ENCODE assay signal across 26 cellular contexts in genomic region chr15:58003810-58004209, GRCh38.
"Had no signal": no experiment of that assay in that cellular context is flagged by ENCODE, and none has a peak within 500 bp of the region (broad histone marks: within the 10 kb centered on the region; RNA-seq: fewer than 3 reads in every experiment).

No MANE protein-coding gene starts in this region.

- H3K27me3 ChIP-seq: ovary, stomach, thyroid gland, upper lobe of left lung, vagina had no signal

- H3K9ac ChIP-seq: parathyroid adenoma had no signal

- H3K79me2 ChIP-seq: parathyroid adenoma had no signal

- H2AFZ ChIP-seq: parathyroid adenoma had no signal

- H3K4me3 ChIP-seq: ovary, psoas muscle, skin epidermis, stomach, thoracic aorta, thyroid gland, tibial nerve, upper lobe of left lung, vagina had no signal

- FAIRE-seq: urothelium cell line had no signal

- DNase-seq: naive thymus-derived CD4-positive, alpha-beta T cell; natural killer cell; occipital lobe; ovary; posterior cingulate gyrus; psoas muscle; right cardiac atrium; stimulated activated CD4-positive, alpha-beta T cell treated with anti-CD3 and anti-CD28 coated beads, Interleukin-15, amount 100 ng/mL, for 24 hours; stimulated activated CD4-positive, alpha-beta T cell treated with anti-CD3 and anti-CD28 coated beads, Interleukin-2, amount 100 ng/mL, for 24 hours; stimulated activated CD4-positive, alpha-beta T cell treated with anti-CD3 and anti-CD28 coated beads, Interleukin-2, amount 100 ng/mL, for 48 hours; stimulated activated CD4-positive, alpha-beta T cell treated with anti-CD3 and anti-CD28 coated beads, Interleukin-4, amount 100 ng/mL, for 24 hours; stimulated activated naive B cell treated with anti-CD40 and anti-IgM and Interleukin-4, amounts not matched to agents 10 μg/mL and 1 μg/mL and 100 μg/mL, for 72 hours; stimulated activated naive CD4-positive, alpha-beta T cell treated with Interleukin-2 at 50 U/mL for 16 hours; stomach; thyroid gland; trophoblast cell; upper lobe of left lung had no signal

- H3K4me1 ChIP-seq: parathyroid adenoma, psoas muscle, stomach, thyroid gland, tibial nerve, upper lobe of left lung, vagina had no signal

- ATAC-seq: naive thymus-derived CD4-positive, alpha-beta T cell; natural killer cell; psoas muscle; right cardiac atrium; sciatic nerve; stimulated activated effector memory CD8-positive, alpha-beta T cell treated with anti-CD3 and anti-CD28 coated beads, Interleukin-12 subunit alpha, Interleukin-12 subunit beta, amount 100 ng/mL, for 72 hours; stimulated activated naive B cell treated with anti-CD40 and anti-IgM and Interleukin-4, amounts not matched to agents 10 μg/mL and 1 μg/mL and 100 μg/mL, for 72 hours had no signal

- H3K9me3 ChIP-seq: neutrophil, ovary, psoas muscle, thyroid gland, upper lobe of left lung, vagina had no signal

- H3K27ac ChIP-seq: neutrophil, ovary, parathyroid adenoma, psoas muscle, skin epidermis, stomach, thoracic aorta, thyroid gland, tibial nerve, upper lobe of left lung, vagina had no signal

- H3K36me3 ChIP-seq: neutrophil, ovary, stomach, thoracic aorta, thyroid gland, tibial nerve, upper lobe of left lung had no signal
